ENCODE assay signal across 8 cellular contexts in the genomic region with DNA sequence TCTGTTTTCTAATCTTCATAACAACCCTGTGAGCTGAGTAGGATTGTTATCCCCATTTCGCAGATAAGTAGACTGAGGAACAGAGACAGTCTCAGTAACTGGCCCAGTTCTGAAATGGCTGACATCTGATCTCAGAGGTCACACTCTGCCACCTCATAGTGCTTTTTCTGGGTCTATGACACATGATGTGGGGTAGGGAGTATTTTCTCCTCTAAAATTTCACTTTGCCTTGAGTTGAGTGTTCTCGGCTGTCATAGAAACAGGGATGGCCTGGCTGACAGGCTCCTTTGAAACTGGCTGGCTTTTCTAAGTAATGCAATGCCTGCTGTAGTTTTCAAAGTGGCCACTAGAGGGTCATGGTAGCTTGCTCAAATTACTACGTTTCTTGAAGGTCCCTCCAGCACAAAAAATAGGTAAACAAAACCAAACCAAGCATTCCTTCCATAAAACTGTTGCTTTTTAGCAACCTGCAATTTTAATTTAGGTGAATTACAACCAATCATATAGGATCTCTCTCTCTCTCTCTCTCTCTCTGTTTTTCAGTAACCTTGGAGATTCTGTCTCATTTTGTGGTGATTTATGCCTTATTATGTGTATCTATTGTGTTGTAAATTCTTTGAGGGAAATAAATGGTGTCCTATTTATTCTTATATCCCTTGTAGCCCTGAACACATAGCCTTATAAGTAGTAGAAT.
DNase-seq lines count a peak whose midpoint lies in the region; ATAC-seq and TF ChIP-seq lines count a peak whose summit lies in the region.

No MANE protein-coding gene starts in this region.

- in situ Hi-C loops in KBM-7 (cut with MboI; ENCODE audit: low pct_unique_long_range_greater_than_20kb, low sequenced_read_pairs) = no loop called here

- no peaks in the 10 kb centered on the region for H3K36me3 ChIP-seq in DND-41 (ENCODE audit: insufficient read depth, low read length)
- H3K36me3 ChIP-seq in prostate gland = no peaks in the 10 kb centered on the region

- H3K9me3 ChIP-seq in DND-41 (ENCODE audit: insufficient read depth, low read length, severe bottlenecking) (no peaks in the 10 kb centered on the region), prostate gland (no peaks in the 10 kb centered on the region)

- H2AFZ ChIP-seq in DND-41 (ENCODE audit: low read depth, low read length) = no peak overlapping the region

- intact Hi-C loops in prostate gland (cut with DNase I) = no loop called here

- H3K4me1 ChIP-seq in DND-41 (ENCODE audit: insufficient read depth, low read length) (peaks cover 2% of the 10 kb centered on the region; the same call in 1 of the 2 replicates), prostate gland (replicated peaks) (no peaks in the 10 kb centered on the region)

- DNase-seq in DND-41 (peak; percentile 66), KBM-7 (peak; percentile 68), RWPE1 (ENCODE audit: low spot score) (peak; percentile 37), glomerular endothelial cell (ENCODE audit: extremely low read depth, low read depth, low spot score) (peak; percentile 66), prostate gland (ENCODE audit: low spot score) (peak; percentile 61), ureter (ENCODE audit: low spot score) (no peak)
- peak; percentile 1 to 20 (median 8) for DNase-seq in activated naive CD4-positive, alpha-beta T cell (lab: John Stamatoyannopoulos, UW)

- TF ChIP-seq POLR2A in prostate gland (IDR thresholded peaks at IDR 0.05) = no peak

- H3K27ac ChIP-seq in DND-41 (ENCODE audit: low read length) (no peak overlapping the region), RWPE1 (no peak overlapping the region), prostate gland (no peak overlapping the region)

- peak; percentile 92 for TF ChIP-seq CTCF in DND-41 (IDR thresholded peaks at IDR 0.05; ENCODE audit: borderline replicate concordance, extremely low read depth, low read length, poor library complexity, severe bottlenecking)
- TF ChIP-seq CTCF in RWPE1 (conservative IDR thresholded peaks at IDR 0.05; ENCODE audit: low read depth) = peak; percentile 90
- TF ChIP-seq CTCF in prostate gland (IDR thresholded peaks at IDR 0.05) = peak; percentile 78 to 86 (median 83)

- no peaks in the 10 kb centered on the region for H4K20me1 ChIP-seq in DND-41 (ENCODE audit: insufficient read depth, low read length)

- WGBS in prostate gland = 37% methylated on average over 3 of the region's 3 CpGs

- no peak overlapping the region for H3K4me3 ChIP-seq in DND-41 (ENCODE audit: low read depth in 1 of 2, low read length in 2 of 2)
- H3K4me3 ChIP-seq in prostate gland = no peak overlapping the region

- H3K27me3 ChIP-seq in DND-41 (ENCODE audit: insufficient read depth, low read length, poor library complexity) = peaks cover 3% of the 10 kb centered on the region
- H3K27me3 ChIP-seq in prostate gland (replicated peaks; ENCODE audit: insufficient read depth) = no peaks in the 10 kb centered on the region

- no peak overlapping the region for H3K4me2 ChIP-seq in DND-41 (ENCODE audit: insufficient read depth, low read length)

- H3K79me2 ChIP-seq in DND-41 (ENCODE audit: insufficient read depth, low read length) = no peaks in the 10 kb centered on the region

- no peak overlapping the region for H3K9ac ChIP-seq in DND-41 (ENCODE audit: low read depth, low read length)

- CTCF ChIA-PET in RWPE1 (lab: Yijun Ruan, JAX) = interaction anchor here (0.5 to 2.1 kb wide), 18 partner anchors 8 to 537 kb away, joined by 3 to 11 read pairs (median 3); no protein-coding TSS in a partner anchor

- POLR2A ChIA-PET in RWPE1 (lab: Yijun Ruan, JAX; ENCODE audit: low non-redundant PET) = no interaction called here

- ATAC-seq in DND-41 (ENCODE audit: insufficient read depth, low read depth) (peak; percentile 88), GM21515 (IDR thresholded peaks at IDR 0.05; ENCODE audit: unreplicated experiment) (peak; percentile 84)
